8 cellular contexts compared by ENCODE assay signal in the genomic region with DNA sequence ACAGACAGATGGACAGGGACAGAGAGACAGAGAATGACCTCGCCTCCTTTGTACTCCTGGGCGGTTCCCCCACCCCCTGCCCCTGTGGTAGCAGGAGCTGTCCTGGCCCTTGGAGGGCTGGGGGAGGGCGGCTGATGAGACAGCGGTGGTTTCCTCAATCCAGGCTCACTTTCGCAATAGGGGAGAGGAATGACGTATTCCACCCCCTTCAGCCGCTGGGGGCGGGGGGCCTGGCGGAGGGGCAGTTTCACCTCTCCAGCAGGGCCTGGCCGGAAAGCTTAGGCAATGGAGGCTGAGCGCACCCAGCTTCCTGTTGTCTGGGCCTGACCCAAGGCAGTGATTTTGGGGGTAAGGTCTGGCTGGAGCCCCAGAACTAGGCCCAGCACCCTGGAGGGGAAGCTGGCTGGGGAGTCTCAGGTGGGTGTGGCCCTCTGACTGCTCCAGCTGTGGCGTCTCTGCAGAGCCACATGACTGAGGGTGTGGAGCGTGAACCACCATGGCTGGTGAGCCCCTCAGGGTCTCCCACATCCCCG. TPM values are rescaled to one million over a fixed set of nuclear protein-coding genes. Genes with fewer than 3 reads are reported as not detected.
DNase-seq lines count a peak whose midpoint lies in the region; ATAC-seq and TF ChIP-seq lines count a peak whose summit lies in the region.

No MANE protein-coding gene starts in this region.

- H4K20me1 ChIP-seq in GM23338 (replicated peaks; ENCODE audit: insufficient read depth) (no peaks in the 10 kb centered on the region), neural progenitor cell (ENCODE audit: low read depth) (no peaks in the 10 kb centered on the region)

- TF ChIP-seq CTCF in GM23338 (conservative IDR thresholded peaks at IDR 0.05; ENCODE audit: low read depth in 2 of 2) (no peak), neural progenitor cell (IDR thresholded peaks at IDR 0.05) (no peak), suprapubic skin (IDR thresholded peaks at IDR 0.05) (no peak)

- H3K27ac ChIP-seq in GM23338 (ENCODE audit: low read depth), result no peak overlapping the region
- no peak overlapping the region for H3K27ac ChIP-seq in neural progenitor cell
- H3K27ac ChIP-seq in suprapubic skin, result peak overlapping the region; percentile 79

- peak; percentile 22 for TF ChIP-seq POLR2A in erythroblast (IDR thresholded peaks at IDR 0.05; ENCODE audit: low read length)
- TF ChIP-seq POLR2A in suprapubic skin (IDR thresholded peaks at IDR 0.05), result peak in 1 of 2 donors; percentile 15

- 46% methylated on average over 12 of the region's 14 CpGs for WGBS in suprapubic skin

- no peak overlapping the region for H3K4me3 Mint-ChIP-seq in GM23338
- no peak overlapping the region for H3K4me3 Mint-ChIP-seq in neural progenitor cell

- H3K9ac ChIP-seq in neural progenitor cell, result no peak overlapping the region

- H3K27me3 ChIP-seq in GM23338 (ENCODE audit: insufficient read depth) (peaks cover 3% of the 10 kb centered on the region; the same call in 1 of the 2 replicates), neural progenitor cell (peaks cover 5% of the 10 kb centered on the region), suprapubic skin (no peaks in the 10 kb centered on the region)

- H3K36me3 ChIP-seq in GM23338 (ENCODE audit: insufficient read depth) (no peaks in the 10 kb centered on the region), neural progenitor cell (no peaks in the 10 kb centered on the region), suprapubic skin (no peaks in the 10 kb centered on the region)

- H3K79me2 ChIP-seq in GM23338 (replicated peaks; ENCODE audit: insufficient read depth) (no peaks in the 10 kb centered on the region), neural progenitor cell (ENCODE audit: low read depth) (no peaks in the 10 kb centered on the region)

- DNase-seq in C1 segment of cervical spinal cord (lab: John Stamatoyannopoulos, UW), result peak in 9 of 14 donors; percentile 46 to 79 (median 60)
- peak; percentile 64 for DNase-seq in GM23338 (ENCODE audit: low spot score)
- DNase-seq in NOMO-1 treated with DMSO at 0.1 percent for 48 hours (lab: John Stamatoyannopoulos, UW; ENCODE audit: unreplicated experiment), result peak; percentile 93
- peak; percentile 74 for DNase-seq in activated CD8-positive, alpha-beta memory T cell treated with anti-CD3 and anti-CD28 coated beads, Interleukin-2, amount 50 U/mL, for 24 hours (ENCODE audit: extremely low read depth)
- peak; percentile 35 to 66 for DNase-seq in erythroblast (lab: John Stamatoyannopoulos, UW)
- peak; percentile 50 for DNase-seq in neural progenitor cell (ENCODE audit: low spot score)
- DNase-seq in suprapubic skin (ENCODE audit: low spot score in 2 of 2), result peak; percentile 94 to 96
- DNase-seq in NCI-H1436 treated with DMSO at 0.1 percent for 48 hours (lab: John Stamatoyannopoulos, UW), result no peak

- H3K9me3 Mint-ChIP-seq in GM23338 (no peaks in the 10 kb centered on the region; the same call in 2 of the 3 replicates), neural progenitor cell (no peaks in the 10 kb centered on the region)

- no peak for TF ChIP-seq EP300 in suprapubic skin (IDR thresholded peaks at IDR 0.05)

- H3K9me3 ChIP-seq in neural progenitor cell (ENCODE audit: low read depth) (no peaks in the 10 kb centered on the region), suprapubic skin (no peaks in the 10 kb centered on the region)

- no peaks in the 10 kb centered on the region for H3K9me2 ChIP-seq in GM23338 (ENCODE audit: insufficient read depth)

- ATAC-seq in GM23338, result peak; percentile 56

- H3F3A ChIP-seq in GM23338 (replicated peaks; ENCODE audit: low read depth) (0 out of 2 replicates have a peak, but pooled peaks cover 2% of the 10 kb centered on the region), neural progenitor cell (ENCODE audit: low read depth) (no peaks in the 10 kb centered on the region)

- H3K4me1 ChIP-seq in GM23338 (ENCODE audit: insufficient read depth) (peaks cover 27% of the 10 kb centered on the region), neural progenitor cell (peaks cover 16% of the 10 kb centered on the region), suprapubic skin (peaks cover 71% of the 10 kb centered on the region)

- H3K27me3 Mint-ChIP-seq in GM23338 (ENCODE audit: insufficient read depth, low read depth, poor library complexity) (peaks cover 16% of the 10 kb centered on the region), neural progenitor cell (ENCODE audit: insufficient read depth, low read depth) (peaks cover 13% of the 10 kb centered on the region)

- no peak overlapping the region for H3K4me3 ChIP-seq in GM23338
- H3K4me3 ChIP-seq in neural progenitor cell, result no peak overlapping the region
- H3K4me3 ChIP-seq in suprapubic skin, result peak overlapping the region; percentile 11

- H3K27ac Mint-ChIP-seq in GM23338, result peak overlapping the region; percentile 40; the same call in 1 of the 2 replicates
- no peak overlapping the region for H3K27ac Mint-ChIP-seq in neural progenitor cell

- peak overlapping the region; percentile 26; the same call in 1 of the 2 replicates for H3K4me2 ChIP-seq in GM23338
- H3K4me2 ChIP-seq in neural progenitor cell, result peak overlapping the region; percentile 34

- H3K36me3 Mint-ChIP-seq in GM23338 (ENCODE audit: low read depth), result no peaks in the 10 kb centered on the region
- no peaks in the 10 kb centered on the region for H3K36me3 Mint-ChIP-seq in neural progenitor cell

- peak overlapping the region; percentile 47 for H2AFZ ChIP-seq in GM23338
- H2AFZ ChIP-seq in neural progenitor cell (replicated peaks), result no peak overlapping the region

- H3K4me1 Mint-ChIP-seq in GM23338, result peaks cover 39% of the 10 kb centered on the region
- peaks cover 3% of the 10 kb centered on the region for H3K4me1 Mint-ChIP-seq in neural progenitor cell

TF ChIP-seq in GM23338, 12 proteins besides CTCF, POLR2A, EP300 and RAD21:
- TF ChIP-seq EZH2 (IDR thresholded peaks at IDR 0.05; ENCODE audit: low read depth, unreplicated experiment), result no peak
- TF ChIP-seq JUNB (IDR thresholded peaks at IDR 0.05; ENCODE audit: unreplicated experiment), result no peak
- TF ChIP-seq, protein P1, sequence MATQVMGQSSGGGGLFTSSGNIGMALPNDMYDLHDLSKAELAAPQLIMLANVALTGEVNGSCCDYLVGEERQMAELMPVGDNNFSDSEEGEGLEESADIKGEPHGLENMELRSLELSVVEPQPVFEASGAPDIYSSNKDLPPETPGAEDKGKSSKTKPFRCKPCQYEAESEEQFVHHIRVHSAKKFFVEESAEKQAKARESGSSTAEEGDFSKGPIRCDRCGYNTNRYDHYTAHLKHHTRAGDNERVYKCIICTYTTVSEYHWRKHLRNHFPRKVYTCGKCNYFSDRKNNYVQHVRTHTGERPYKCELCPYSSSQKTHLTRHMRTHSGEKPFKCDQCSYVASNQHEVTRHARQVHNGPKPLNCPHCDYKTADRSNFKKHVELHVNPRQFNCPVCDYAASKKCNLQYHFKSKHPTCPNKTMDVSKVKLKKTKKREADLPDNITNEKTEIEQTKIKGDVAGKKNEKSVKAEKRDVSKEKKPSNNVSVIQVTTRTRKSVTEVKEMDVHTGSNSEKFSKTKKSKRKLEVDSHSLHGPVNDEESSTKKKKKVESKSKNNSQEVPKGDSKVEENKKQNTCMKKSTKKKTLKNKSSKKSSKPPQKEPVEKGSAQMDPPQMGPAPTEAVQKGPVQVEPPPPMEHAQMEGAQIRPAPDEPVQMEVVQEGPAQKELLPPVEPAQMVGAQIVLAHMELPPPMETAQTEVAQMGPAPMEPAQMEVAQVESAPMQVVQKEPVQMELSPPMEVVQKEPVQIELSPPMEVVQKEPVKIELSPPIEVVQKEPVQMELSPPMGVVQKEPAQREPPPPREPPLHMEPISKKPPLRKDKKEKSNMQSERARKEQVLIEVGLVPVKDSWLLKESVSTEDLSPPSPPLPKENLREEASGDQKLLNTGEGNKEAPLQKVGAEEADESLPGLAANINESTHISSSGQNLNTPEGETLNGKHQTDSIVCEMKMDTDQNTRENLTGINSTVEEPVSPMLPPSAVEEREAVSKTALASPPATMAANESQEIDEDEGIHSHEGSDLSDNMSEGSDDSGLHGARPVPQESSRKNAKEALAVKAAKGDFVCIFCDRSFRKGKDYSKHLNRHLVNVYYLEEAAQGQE (IDR thresholded peaks at IDR 0.05; ENCODE audit: unreplicated experiment), result no peak
- TF ChIP-seq POLR2AphosphoS5 (IDR thresholded peaks at IDR 0.05; ENCODE audit: low read depth), result no peak
- TF ChIP-seq CREB1 (CRISPR knock-in tag; IDR thresholded peaks at IDR 0.05; ENCODE audit: low read depth), result peak; percentile 77

RNA-seq across cellular contexts. Expression of gene FMNL1, which starts 7.4 kb away (rescaled TPM):
- total RNA-seq in GM23338 (2014; rRNA removed; shearing (Covaris generic)), result 9.3 and 23.1 TPM in 2 replicates
- 5.6 and 6.6 TPM in 2 replicates for polyA plus RNA-seq in GM23338 (2016; fragmentation: Nextera tagmentation; extraction: Ambion mirVana)
- total RNA-seq in neural progenitor cell (ENCODE audit: low replicate concordance) (2.0 and 2.4 TPM in 2 replicates), suprapubic skin (10 to 100 TPM in 1 of 4 donors, 1 to 10 TPM in 3; 5.9 to 14.6 (median 8.0) TPM)

RNA-seq across cellular contexts. Expression of gene SPATA32, which starts 32.8 kb away (rescaled TPM):
- not detected in 2 replicates for total RNA-seq in GM23338 (2014; rRNA removed; shearing (Covaris generic))
- 0.23 TPM in 1 of 2 replicates, not detected in the other for polyA plus RNA-seq in GM23338 (2016; fragmentation: Nextera tagmentation; extraction: Ambion mirVana)
- total RNA-seq in neural progenitor cell (ENCODE audit: low replicate concordance), result not detected in 2 replicates
- total RNA-seq in suprapubic skin, result not detected
